Comparison of ENCODE assay signal across 10 cellular contexts in genomic region chr11:60389279-60389910, GRCh38. TPM values are rescaled to one million over a fixed set of nuclear protein-coding genes. Genes with fewer than 3 reads are reported as not detected.
A peak's percentile ranks its signal among the peaks of the same experiment; 100 is the strongest.
DNase-seq lines count a peak whose midpoint lies in the region; ATAC-seq and TF ChIP-seq lines count a peak whose summit lies in the region.
"Had no signal": no experiment of that assay in that cellular context is flagged by ENCODE, and none has a peak within 500 bp of the region (broad histone marks: within the 10 kb centered on the region; RNA-seq: fewer than 3 reads in every experiment).

No MANE protein-coding gene starts in this region.

- no peak overlapping the region for H3K4me3 ChIP-seq in right cardiac atrium (ENCODE audit: low read length)
- H3K4me3 ChIP-seq in testis, result no peak overlapping the region

- H3K27me3 ChIP-seq in right cardiac atrium (ENCODE audit: control insufficient read depth, insufficient read depth), result no peaks in the 10 kb centered on the region
- no peaks in the 10 kb centered on the region for H3K27me3 ChIP-seq in testis

- intact Hi-C loops in right cardiac atrium (cut with DNase I) (no loop called here), testis (cut with DNase I; ENCODE audit: low total_unique reads) (no loop called here)

- TF ChIP-seq POLR2A in testis (IDR thresholded peaks at IDR 0.05), result no peak

- H3K27ac ChIP-seq in right cardiac atrium (ENCODE audit: low read length), result no peak overlapping the region
- H3K27ac ChIP-seq in testis, result no peak overlapping the region

- H3K9me3 ChIP-seq in right cardiac atrium (ENCODE audit: control insufficient read depth, low read length), result no peaks in the 10 kb centered on the region
- H3K9me3 ChIP-seq in testis, result no peaks in the 10 kb centered on the region

- DNase-seq in right cardiac atrium (no peak), NCI-H510A (lab: John Stamatoyannopoulos, UW) (no peak), testis (no peak), cerebellar cortex (ENCODE audit: low spot score) (no peak), NCI-H226 (no peak)
- DNase-seq: NCI-H2029 treated with DMSO at 0.1 percent for 48 hours had no signal

- 48% methylated on average over 5 of the region's 5 CpGs for WGBS in right cardiac atrium
- WGBS in testis, 2 donors, result 49 to 64% methylated on average over 5 of the region's 5 CpGs

- no peaks in the 10 kb centered on the region for H3K36me3 ChIP-seq in testis (ENCODE audit: low read depth, missing control alignments)

- H3K4me1 ChIP-seq in right cardiac atrium (ENCODE audit: control insufficient read depth, insufficient read depth, low read length) (no peaks in the 10 kb centered on the region), testis (no peaks in the 10 kb centered on the region)

- ATAC-seq in GM18511 (IDR thresholded peaks at IDR 0.05; ENCODE audit: unreplicated experiment) (peak; percentile 99), GM21717 (IDR thresholded peaks at IDR 0.05; ENCODE audit: unreplicated experiment) (peak; percentile 86), HG03558 (IDR thresholded peaks at IDR 0.05; ENCODE audit: extremely low read depth, unreplicated experiment) (peak; percentile 72), right cardiac atrium (peak; percentile 59 to 70)

- no peak for TF ChIP-seq CTCF in testis (IDR thresholded peaks at IDR 0.05)

RNA-seq across cellular contexts. Expression of gene MS4A14, which starts 6.9 kb away (rescaled TPM):
- total RNA-seq in right cardiac atrium, result 1 to 10 TPM in 2 of 4 donors, under 1 TPM in 2; 0.34 to 1.7 (median 1.1) TPM
- 0.57 TPM for polyA plus RNA-seq in right cardiac atrium
- 100 to 1,000 TPM in 1 of 2 donors, 10 to 100 TPM in 1; 32.7 to 154 TPM for total RNA-seq in testis
- 127 TPM for polyA plus RNA-seq in testis (ENCODE audit: insufficient read depth, low read depth, low replicate concordance)
- polyA plus RNA-seq: neural cell had no signal

RNA-seq across cellular contexts. Expression of gene MS4A7, which starts 11.1 kb away (rescaled TPM):
- total RNA-seq in right cardiac atrium, result 10 to 100 TPM; 34.1 to 48.2 (median 36.0) TPM
- polyA plus RNA-seq in right cardiac atrium, result 6.6 TPM
- 10 to 100 TPM in 1 of 2 donors, 1 to 10 TPM in 1; 5.7 to 11.9 TPM for total RNA-seq in testis
- polyA plus RNA-seq in testis (ENCODE audit: insufficient read depth, low read depth, low replicate concordance), result 8.9 TPM
- polyA plus RNA-seq: neural cell had no signal

RNA-seq across cellular contexts. Expression of gene MS4A5, which starts 40.0 kb away (rescaled TPM):
- total RNA-seq in right cardiac atrium, result not detected
- not detected for polyA plus RNA-seq in right cardiac atrium
- 10 to 100 TPM; 17.9 to 48.1 TPM for total RNA-seq in testis
- polyA plus RNA-seq in testis (ENCODE audit: insufficient read depth, low read depth, low replicate concordance), result 71.6 TPM
- polyA plus RNA-seq: neural cell had no signal

Comparison
In these comparisons a context has a peak if more than half of its experiments do, and no peak if none do; other contexts are left out.
1. RNA of gene MS4A14, which starts 6.9 kb away (total RNA-seq): 32.7 to 154 TPM in testis; 0.34 to 1.7 TPM in right cardiac atrium; every median in the first group is over 10 times any median in the second.
2. RNA of gene MS4A5, which starts 40.0 kb away (total RNA-seq): 17.9 to 48.1 TPM in testis; not detected in right cardiac atrium; every median in the first group is over 10 times any median in the second.
3. Peak in every context shown above with its lines, with median percentiles within 50 percentile points of each other: ATAC-seq.